Comparison of ENCODE assay signal across 8 cellular contexts in genomic region chr2:39121523-39122063, GRCh38. TPM values are rescaled to one million over a fixed set of nuclear protein-coding genes. Genes with fewer than 3 reads are reported as not detected.
DNase-seq lines count a peak whose midpoint lies in the region; ATAC-seq and TF ChIP-seq lines count a peak whose summit lies in the region.

No MANE protein-coding gene starts in this region.

- no peak for TF ChIP-seq CTCF in OCI-LY3 (IDR thresholded peaks at IDR 0.05; ENCODE audit: low read depth, low read length)
- TF ChIP-seq CTCF in dorsolateral prefrontal cortex (IDR thresholded peaks at IDR 0.05 in 54 of 56, conservative IDR thresholded peaks at IDR 0.05 in 2 of 56; ENCODE audit: low read depth in 1 of 56, partially characterized antibody in 56 of 56): no peak

- H3K36me3 ChIP-seq in OCI-LY3 (replicated peaks; ENCODE audit: low read depth, low read length) (peaks cover 3% of the 10 kb centered on the region), neuron (ENCODE audit: insufficient read depth, low read length) (peaks cover 3% of the 10 kb centered on the region)

- H2AFZ ChIP-seq in OCI-LY3 (ENCODE audit: low read depth, low read length): no peak overlapping the region
- peak overlapping the region; percentile 66 for H2AFZ ChIP-seq in neuron (ENCODE audit: low read depth, low read length)

- H3K27me3 ChIP-seq in OCI-LY3 (ENCODE audit: low read depth, low read length): no peaks in the 10 kb centered on the region
- H3K27me3 ChIP-seq in dorsolateral prefrontal cortex: no peaks in the 10 kb centered on the region
- no peaks in the 10 kb centered on the region for H3K27me3 ChIP-seq in neuron (ENCODE audit: insufficient read depth, low read length)

- H3K4me2 ChIP-seq in OCI-LY3 (ENCODE audit: low read length): peak overlapping the region; percentile 89

- ATAC-seq in GM21619 (IDR thresholded peaks at IDR 0.05; ENCODE audit: unreplicated experiment): no peak

- H3K4me1 ChIP-seq in OCI-LY3 (ENCODE audit: low read length): peaks cover 41% of the 10 kb centered on the region
- H3K4me1 ChIP-seq in neuron (ENCODE audit: insufficient read depth, low read length): peaks cover 33% of the 10 kb centered on the region

- peak; percentile 38 for DNase-seq in DMS 273 (lab: John Stamatoyannopoulos, UW; ENCODE audit: unreplicated experiment)
- DNase-seq in DMS 273 treated with DMSO at 0.1 percent for 48 hours (lab: John Stamatoyannopoulos, UW): no peak
- no peak for DNase-seq in dorsolateral prefrontal cortex
- no peak for DNase-seq in SKM-1 treated with dmso at 0.1 percent for 144 hours (lab: John Stamatoyannopoulos, UW; ENCODE audit: unreplicated experiment)
- no peak for DNase-seq in inferior parietal cortex (ENCODE audit: extremely low spot score)

- H3K4me3 ChIP-seq in OCI-LY3 (ENCODE audit: low read length): peak overlapping the region; percentile 99
- H3K4me3 ChIP-seq in dorsolateral prefrontal cortex: peak overlapping the region; percentile 54 to 97 (median 86)
- peak overlapping the region; percentile 56 for H3K4me3 ChIP-seq in neuron (ENCODE audit: low read length)

- intact Hi-C loops in dorsolateral prefrontal cortex (cut with DNase I): loop anchor here (2.0 to 10.0 kb wide), 5 partner anchors 106 to 747 kb away; partner anchors contain the start of genes MAP4K3 (in 2 of the 2) and ATL2 (in 1 of the 2)

- H3K9me3 ChIP-seq in OCI-LY3 (ENCODE audit: insufficient read depth, low read length) (no peaks in the 10 kb centered on the region), neuron (ENCODE audit: low read length) (no peaks in the 10 kb centered on the region)

- peaks cover 17% of the 10 kb centered on the region for H4K20me1 ChIP-seq in OCI-LY3 (ENCODE audit: insufficient read depth, low read length)

- H3K27ac ChIP-seq in OCI-LY3 (ENCODE audit: low read length): peak overlapping the region; percentile 90
- peak overlapping the region; percentile 76 to 99 (median 97) for H3K27ac ChIP-seq in dorsolateral prefrontal cortex

- peak overlapping the region; percentile 95 for H3K9ac ChIP-seq in OCI-LY3 (ENCODE audit: low read length)

- H3K79me2 ChIP-seq in OCI-LY3 (ENCODE audit: low read length): peaks cover 61% of the 10 kb centered on the region

RNA-seq across cellular contexts. Expression of gene SOS1, which starts 0.7 kb away (rescaled TPM):
- total RNA-seq in dorsolateral prefrontal cortex: 10 to 100 TPM; 32.1 to 71.5 (median 47.1) TPM
